ENCODE assay signal across 7 cellular contexts in genomic region chr13:91946498-91947070, GRCh38.
A peak's percentile ranks its signal among the peaks of the same experiment; 100 is the strongest.
DNase-seq lines count a peak whose midpoint lies in the region; ATAC-seq and TF ChIP-seq lines count a peak whose summit lies in the region.

No MANE protein-coding gene starts in this region.

- H2BK12ac ChIP-seq in neuronal stem cell (ENCODE audit: low read length) = no peak overlapping the region

- no peak overlapping the region for H2BK5ac ChIP-seq in neuronal stem cell (ENCODE audit: low read length)

- no peaks in the 10 kb centered on the region for H3K9me3 ChIP-seq in neuronal stem cell (replicated peaks in 1 of 2; ENCODE audit: control insufficient read depth in 2 of 2, insufficient read depth in 1 of 2, low read depth in 1 of 2, low read length in 2 of 2)
- H3K9me3 ChIP-seq in tibial nerve = no peaks in the 10 kb centered on the region

- H3K27ac ChIP-seq in neuronal stem cell (replicated peaks; ENCODE audit: low read length) (no peak overlapping the region), tibial nerve (no peak overlapping the region)

- H3K79me1 ChIP-seq in neuronal stem cell (ENCODE audit: low read depth, low read length) = no peaks in the 10 kb centered on the region

- WGBS in neuronal stem cell (ENCODE audit: extremely low coverage in 2 of 2, insufficient read length in 2 of 2, insufficient replicate concordance in 1 of 2), 2 donors = no CpG with 5 or more reads among the region's 7 CpGs
- 21 to 31% methylated on average over 7 of the region's 7 CpGs for WGBS in tibial nerve, 2 donors

- no peak overlapping the region for H3K4me2 ChIP-seq in neuronal stem cell (ENCODE audit: insufficient read depth, low read length, poor library complexity, severe bottlenecking)

- H3K23ac ChIP-seq in neuronal stem cell (ENCODE audit: low read depth, low read length, poor library complexity) = no peak overlapping the region

- no peak for TF ChIP-seq EP300 in tibial nerve (IDR thresholded peaks at IDR 0.05)

- no peak overlapping the region for H3K4ac ChIP-seq in neuronal stem cell (ENCODE audit: low read length)

- peak; percentile 24 for TF ChIP-seq CTCF in GM20000 (IDR thresholded peaks at IDR 0.05; ENCODE audit: extremely low read depth, missing control alignments)
- TF ChIP-seq CTCF in tibial nerve (IDR thresholded peaks at IDR 0.05) = peak in 1 of 5 experiments; percentile 20

- H3K4me1 ChIP-seq in neuronal stem cell (ENCODE audit: control insufficient read depth in 2 of 2, insufficient read depth in 1 of 2, low read depth in 1 of 2, low read length in 2 of 2) = no peaks in the 10 kb centered on the region
- no peaks in the 10 kb centered on the region for H3K4me1 ChIP-seq in tibial nerve

- no peak overlapping the region for H2AK5ac ChIP-seq in neuronal stem cell (ENCODE audit: low read depth, low read length)

- DNase-seq in GM20000 (ENCODE audit: low spot score) = peak; percentile 7
- DNase-seq in NCI-H146 (lab: John Stamatoyannopoulos, UW) = peak; percentile 50
- peak; percentile 46 for DNase-seq in astrocyte of the hippocampus (ENCODE audit: low read depth, low spot score)
- peak; percentile 26 for DNase-seq in neuronal stem cell (ENCODE audit: low spot score)
- DNase-seq in tibial nerve (ENCODE audit: low spot score in 2 of 2) = no peak
- no peak for DNase-seq in cerebellar nuclear complex (lab: John Stamatoyannopoulos, UW)

- no peak overlapping the region for H3K18ac ChIP-seq in neuronal stem cell (ENCODE audit: low read length)

- H4K91ac ChIP-seq in neuronal stem cell (ENCODE audit: low read depth, low read length, poor library complexity) = no peak overlapping the region

- H3K27me3 ChIP-seq in neuronal stem cell (ENCODE audit: control insufficient read depth in 3 of 3, insufficient read depth in 3 of 3, low read depth in 1 of 3, low read length in 3 of 3) (no peaks in the 10 kb centered on the region), tibial nerve (no peaks in the 10 kb centered on the region)

- no peak overlapping the region for H3K14ac ChIP-seq in neuronal stem cell (ENCODE audit: low read length)

- no peak overlapping the region for H2BK15ac ChIP-seq in neuronal stem cell (ENCODE audit: low read length)

- no peak overlapping the region for H4K8ac ChIP-seq in neuronal stem cell (ENCODE audit: low read depth, low read length)

- no peaks in the 10 kb centered on the region for H3K36me3 ChIP-seq in neuronal stem cell (replicated peaks in 1 of 2; ENCODE audit: control insufficient read depth in 2 of 2, insufficient read depth in 2 of 2, low read length in 2 of 2)
- no peaks in the 10 kb centered on the region for H3K36me3 ChIP-seq in tibial nerve

- no peak overlapping the region for H2BK120ac ChIP-seq in neuronal stem cell (ENCODE audit: low read depth, low read length)

- no peak for ATAC-seq in GM21390 (IDR thresholded peaks at IDR 0.05; ENCODE audit: unreplicated experiment)

- H3K9ac ChIP-seq in neuronal stem cell (ENCODE audit: low read depth, low read length, poor library complexity) = no peak overlapping the region

- TF ChIP-seq POLR2A in tibial nerve (IDR thresholded peaks at IDR 0.05) = no peak

- no peak overlapping the region for H2AFZ ChIP-seq in neuronal stem cell (ENCODE audit: low read length)

- H3K4me3 ChIP-seq in neuronal stem cell (ENCODE audit: low read length in 2 of 2) (no peak overlapping the region), tibial nerve (no peak overlapping the region)

Comparison
In these comparisons a context has a peak if more than half of its experiments do, and no peak if none do; other contexts are left out.
1. DNase-seq: peak in GM20000 (single experiment), NCI-H146 (single experiment), astrocyte of the hippocampus (single experiment) and neuronal stem cell (single experiment); none in tibial nerve (0 of 2) and cerebellar nuclear complex (0 of 2).